Comparison of ENCODE assay signal across 22 cellular contexts in the genomic region with DNA sequence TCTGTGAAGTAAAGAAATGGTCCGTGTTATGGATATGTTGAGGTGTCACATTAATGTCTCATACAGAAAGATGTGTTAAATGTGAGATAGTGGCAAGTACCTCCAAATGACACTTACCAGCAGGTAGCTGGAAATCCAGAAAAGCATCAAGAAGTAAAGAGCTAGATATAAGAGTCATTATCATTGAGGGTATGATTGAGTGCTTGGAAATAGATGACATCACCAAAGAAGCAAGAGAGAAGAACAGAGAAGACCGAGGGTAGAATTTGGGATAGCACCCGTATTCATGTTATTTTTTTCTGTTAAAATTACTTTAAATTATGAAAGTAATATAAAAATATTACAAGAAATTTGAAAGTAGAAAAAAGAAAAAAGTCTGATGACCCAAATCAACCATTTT. TPM values are rescaled to one million over a fixed set of nuclear protein-coding genes. Genes with fewer than 3 reads are reported as not detected.
DNase-seq lines count a peak whose midpoint lies in the region; ATAC-seq, FAIRE-seq and TF ChIP-seq lines count a peak whose summit lies in the region.
"Had no signal": no experiment of that assay in that cellular context is flagged by ENCODE, and none has a peak within 500 bp of the region (broad histone marks: within the 10 kb centered on the region; RNA-seq: fewer than 3 reads in every experiment).

No MANE protein-coding gene starts in this region.

- DNase-seq in HepG2 (ENCODE audit: low spot score) (no peak), right lobe of liver (no peak), frontal cortex (ENCODE audit: low spot score in 2 of 2) (no peak), pancreas (no peak), SK-N-DZ (ENCODE audit: low spot score) (no peak), mesenchymal stem cell (no peak)
- DNase-seq: AML-193; Caco-2; Calu3; CD4-positive, alpha-beta T cell; CD8-positive, alpha-beta T cell; DMS79 treated with DMSO at 0.1 percent for 48 hours; GF-D8 had no signal

- H3K9ac ChIP-seq in HepG2 (ENCODE audit: insufficient read depth, low read depth, low read length) (no peak overlapping the region), mesenchymal stem cell (ENCODE audit: low read length) (no peak overlapping the region)
- H3K9ac ChIP-seq: BLaER1 treated with 17β-estradiol and CSF1 and Interleukin-3, amounts not matched to agents 10 nM and 100 nM had no signal

- H3K4me3 ChIP-seq in HepG2 (replicated peaks in 1 of 3; ENCODE audit: insufficient read depth in 1 of 3, low read depth in 2 of 3, low read length in 3 of 3) (no peak overlapping the region), right lobe of liver (no peak overlapping the region), pancreas (no peak overlapping the region), mesenchymal stem cell (ENCODE audit: insufficient read depth in 1 of 2, low read depth in 1 of 2, low read length in 2 of 2) (no peak overlapping the region)
- H3K4me3 ChIP-seq: A549; BLaER1 treated with 17β-estradiol and CSF1 and Interleukin-3, amounts not matched to agents 10 nM and 100 nM had no signal

- TF ChIP-seq POLR2A in HepG2 (IDR thresholded peaks at IDR 0.05; ENCODE audit: insufficient read depth in 1 of 2, low read depth in 2 of 2, low read length in 2 of 2), result no peak
- no peak for TF ChIP-seq POLR2A in right lobe of liver (IDR thresholded peaks at IDR 0.05)

- in situ Hi-C loops in HepG2 (cut with HindIII; ENCODE audit: extremely low pct_ligation_motif_present, low pct_unique_long_range_greater_than_20kb), result no loop called here

- no peak overlapping the region for H3K18ac ChIP-seq in mesenchymal stem cell (ENCODE audit: low read depth in 1 of 2, low read length in 2 of 2)

- BruUV-seq in HepG2 (replicated peaks; lab: Mats Ljungman, UMichigan), result no TSS peak

- no peak overlapping the region for H4K91ac ChIP-seq in mesenchymal stem cell (ENCODE audit: low read length)

- no peak overlapping the region for H3K27ac ChIP-seq in HepG2 (ENCODE audit: extremely low read length, insufficient read depth, low read length)
- no peak overlapping the region for H3K27ac ChIP-seq in right lobe of liver
- H3K27ac ChIP-seq in pancreas, result no peak overlapping the region
- H3K27ac ChIP-seq in mesenchymal stem cell (ENCODE audit: low read length, poor library complexity, severe bottlenecking), result no peak overlapping the region
- H3K27ac ChIP-seq: 22Rv1; A549; BLaER1 treated with 17β-estradiol and CSF1 and Interleukin-3, amounts not matched to agents 10 nM and 100 nM; C4-2B had no signal

- H2BK5ac ChIP-seq in mesenchymal stem cell (ENCODE audit: low read depth, low read length, poor library complexity, severe bottlenecking), result no peak overlapping the region

- H4K20me1 ChIP-seq in HepG2 (ENCODE audit: insufficient read depth, low read length), result no peaks in the 10 kb centered on the region
- H4K20me1 ChIP-seq: BLaER1 treated with 17β-estradiol and CSF1 and Interleukin-3, amounts not matched to agents 10 nM and 100 nM had no signal

- TF ChIP-seq RAD21 in HepG2 (CRISPR knock-in tag; IDR thresholded peaks at IDR 0.05), result no peak

- no peak overlapping the region for H3K4ac ChIP-seq in mesenchymal stem cell (ENCODE audit: low read depth in 1 of 2, low read length in 2 of 2)

- no peak overlapping the region for H2BK12ac ChIP-seq in mesenchymal stem cell (ENCODE audit: low read length in 2 of 2)

- H3K36me3 ChIP-seq in HepG2 (replicated peaks in 1 of 2; ENCODE audit: control insufficient read depth in 1 of 2, insufficient read depth in 2 of 2, low read length in 2 of 2), result no peaks in the 10 kb centered on the region
- no peaks in the 10 kb centered on the region for H3K36me3 ChIP-seq in right lobe of liver
- H3K36me3 ChIP-seq in pancreas, result no peaks in the 10 kb centered on the region
- H3K36me3 ChIP-seq in mesenchymal stem cell (ENCODE audit: control insufficient read depth in 1 of 2, insufficient read depth in 2 of 2, low read depth in 1 of 2, low read length in 2 of 2), result no peaks in the 10 kb centered on the region
- H3K36me3 ChIP-seq: BLaER1 treated with 17β-estradiol and CSF1 and Interleukin-3, amounts not matched to agents 10 nM and 100 nM had no signal

- H3K4me1 ChIP-seq in HepG2 (ENCODE audit: insufficient read depth, low read length) (peaks cover 15% of the 10 kb centered on the region; the same call in 1 of the 2 replicates), right lobe of liver (no peaks in the 10 kb centered on the region), pancreas (no peaks in the 10 kb centered on the region), mesenchymal stem cell (ENCODE audit: control insufficient read depth, insufficient read depth, low read depth, low read length) (no peaks in the 10 kb centered on the region)
- H3K4me1 ChIP-seq: A549; BLaER1 treated with 17β-estradiol and CSF1 and Interleukin-3, amounts not matched to agents 10 nM and 100 nM; Caco-2 had no signal

- H3K14ac ChIP-seq in mesenchymal stem cell (ENCODE audit: low read length in 2 of 2), result no peak overlapping the region

- ATAC-seq in HepG2 (no peak), right lobe of liver (no peak), pancreas (no peak)
- ATAC-seq: A549; CD8-positive, alpha-beta T cell had no signal

- POLR2A ChIA-PET in HepG2 (lab: Yijun Ruan, JAX), result no interaction called here

- H3K27me3 ChIP-seq in HepG2 (ENCODE audit: control insufficient read depth in 1 of 2, insufficient read depth in 2 of 2, low read length in 2 of 2), result no peaks in the 10 kb centered on the region
- no peaks in the 10 kb centered on the region for H3K27me3 ChIP-seq in right lobe of liver
- H3K27me3 ChIP-seq in pancreas, result peaks cover 0 to 10% (median 0%) of the 10 kb centered on the region in 4 donors
- peaks cover 0 to 50% of the 10 kb centered on the region in 2 experiments for H3K27me3 ChIP-seq in mesenchymal stem cell (ENCODE audit: control insufficient read depth in 1 of 2, insufficient read depth in 1 of 2, low read length in 2 of 2)

- no peaks in the 10 kb centered on the region for H3K79me1 ChIP-seq in mesenchymal stem cell (replicated peaks; ENCODE audit: low read length, poor library complexity, severe bottlenecking)

- H3K23ac ChIP-seq in mesenchymal stem cell (ENCODE audit: low read length in 2 of 2), result no peak overlapping the region

- H2AFZ ChIP-seq in HepG2 (ENCODE audit: low read length), result no peak overlapping the region
- H2AFZ ChIP-seq in mesenchymal stem cell (ENCODE audit: low read depth, low read length), result no peak overlapping the region

- H3K9me3 ChIP-seq in HepG2 (ENCODE audit: low read length), result no peaks in the 10 kb centered on the region
- no peaks in the 10 kb centered on the region for H3K9me3 ChIP-seq in right lobe of liver
- no peaks in the 10 kb centered on the region for H3K9me3 ChIP-seq in pancreas
- no peaks in the 10 kb centered on the region for H3K9me3 ChIP-seq in mesenchymal stem cell (ENCODE audit: control insufficient read depth, low read length)
- H3K9me3 ChIP-seq: A549; BLaER1 treated with 17β-estradiol and CSF1 and Interleukin-3, amounts not matched to agents 10 nM and 100 nM; Caco-2 had no signal

- H2BK15ac ChIP-seq in mesenchymal stem cell (ENCODE audit: low read depth, poor library complexity, severe bottlenecking), result no peak overlapping the region

- no peak overlapping the region for H2AK5ac ChIP-seq in mesenchymal stem cell (ENCODE audit: low read length, severe bottlenecking)

- 2% methylated on average over 3 of the region's 3 CpGs for WGBS in HepG2 (ENCODE audit: low lambda C conversion rate)
- WGBS in right lobe of liver (ENCODE audit: insufficient coverage, low coverage, low lambda C conversion rate, missing lambda C conversion rate), result 67% methylated on average over 3 of the region's 3 CpGs
- 51 to 70% methylated on average over 3 of the region's 3 CpGs for WGBS in pancreas, 2 donors
- 64% methylated on average over 1 of the region's 3 CpGs for WGBS in mesenchymal stem cell

- H3K4me2 ChIP-seq in HepG2 (ENCODE audit: low read depth, low read length), result no peak overlapping the region
- H3K4me2 ChIP-seq in mesenchymal stem cell (ENCODE audit: low read length, poor library complexity, severe bottlenecking), result no peak overlapping the region
- H3K4me2 ChIP-seq: A549; BLaER1 treated with 17β-estradiol and CSF1 and Interleukin-3, amounts not matched to agents 10 nM and 100 nM had no signal

- no peak overlapping the region for H4K8ac ChIP-seq in mesenchymal stem cell (ENCODE audit: low read length)

- no peaks in the 10 kb centered on the region for H3K79me2 ChIP-seq in HepG2 (ENCODE audit: insufficient read depth, low read length)

- intact Hi-C loops in HepG2 (cut with micrococcal nuclease; ENCODE audit: unreplicated experiment) (no loop called here), right lobe of liver (cut with DNase I) (no loop called here), pancreas (cut with DNase I) (no loop called here)

- TF ChIP-seq CTCF in HepG2 (CRISPR knock-in tag; IDR thresholded peaks at IDR 0.05) (no peak), right lobe of liver (IDR thresholded peaks at IDR 0.05) (no peak), pancreas (IDR thresholded peaks at IDR 0.05) (no peak)

- FAIRE-seq in HepG2 (lab: Jason Lieb, UNC) (no peak), frontal cortex (lab: Jason Lieb, UNC) (peak; percentile 37), pancreas (lab: Jason Lieb, UNC) (peak; percentile 67)
- FAIRE-seq: A549, D721Med, G401.6, GM12891, GM19239 had no signal

- TF ChIP-seq EP300 in HepG2 (IDR thresholded peaks at IDR 0.05; ENCODE audit: low read depth in 2 of 2, low read length in 2 of 2), result no peak
- TF ChIP-seq EP300 in HepG2 (CRISPR knock-in tag; IDR thresholded peaks at IDR 0.05; ENCODE audit: borderline replicate concordance), result no peak

- H2BK120ac ChIP-seq in mesenchymal stem cell (ENCODE audit: low read depth, low read length), result no peak overlapping the region

- CTCF ChIA-PET in HepG2 (lab: Yijun Ruan, JAX; ENCODE audit: low intra/inter-chr PET ratio, low total read pairs), result no interaction called here

RNA-seq across cellular contexts. Expression of gene EDA, which starts 15.7 kb away (rescaled TPM):
- total RNA-seq in HepG2 (2016; rRNA removed; fragmentation: Illumina TruSeq; extraction: Trizol), result 6.4 and 8.8 TPM in 2 replicates
- total RNA-seq in HepG2 (2016; cell fraction: cytosol; rRNA removed; fragmentation: Illumina TruSeq; extraction: Trizol; ENCODE audit: low read depth), result 1.6 and 1.9 TPM in 2 replicates
- total RNA-seq in HepG2 (2016; cell fraction: insoluble cytoplasmic fraction; rRNA removed; fragmentation: Illumina TruSeq; extraction: Trizol), result 5.4 and 9.3 TPM in 2 replicates
- 4.2 and 5.0 TPM in 2 replicates for total RNA-seq in HepG2 (2016; cell fraction: membrane; rRNA removed; fragmentation: Illumina TruSeq; extraction: Trizol)
- 22.2 and 23.4 TPM in 2 replicates for total RNA-seq in HepG2 (2016; cell fraction: nucleus; rRNA removed; fragmentation: Illumina TruSeq; extraction: Trizol)
- polyA plus RNA-seq in HepG2 (2011; rRNA removed), result 10.7 and 11.2 TPM in 2 replicates
- polyA plus RNA-seq in HepG2 (2011; cell fraction: cytosol; rRNA removed), result 9.2 and 10.5 TPM in 2 replicates
- 13.5 and 13.9 TPM in 2 replicates for polyA plus RNA-seq in HepG2 (2011; cell fraction: nucleus; rRNA removed)
- polyA plus RNA-seq in HepG2 (2012), result 5.6 and 8.4 TPM in 2 replicates
- polyA plus RNA-seq in HepG2 (2016; cell fraction: cytosol; fragmentation: Illumina TruSeq; extraction: Trizol; ENCODE audit: low read depth), result 1.1 and 2.0 TPM in 2 replicates
- polyA plus RNA-seq in HepG2 (2016; cell fraction: insoluble cytoplasmic fraction; fragmentation: Illumina TruSeq; extraction: Trizol; ENCODE audit: low read depth), result 5.6 and 5.9 TPM in 2 replicates
- 2.6 and 2.9 TPM in 2 replicates for polyA plus RNA-seq in HepG2 (2016; cell fraction: membrane; fragmentation: Illumina TruSeq; extraction: Trizol; ENCODE audit: low read depth)
- polyA plus RNA-seq in HepG2 (2016; cell fraction: nucleus; fragmentation: Illumina TruSeq; extraction: Trizol; ENCODE audit: insufficient read depth, low read depth), result 17.2 and 17.3 TPM in 2 replicates
- polyA minus RNA-seq in HepG2 (2011; rRNA and poly(A)+ RNA removed; ENCODE audit: low replicate concordance), result 25.3 TPM in 1 of 2 replicates, not detected in the other
- polyA minus RNA-seq in HepG2 (2011; cell fraction: cytosol; rRNA and poly(A)+ RNA removed), result 8.9 and 12.0 TPM in 2 replicates
- 24.9 and 37.6 TPM in 2 replicates for polyA minus RNA-seq in HepG2 (2011; cell fraction: nucleus; rRNA and poly(A)+ RNA removed)
- 1 to 10 TPM; 1.7 to 2.7 (median 2.1) TPM for total RNA-seq in right lobe of liver
- total RNA-seq in frontal cortex, result 2.0 TPM
- total RNA-seq in pancreas, result 1 to 10 TPM; 3.6 to 5.1 (median 3.9) TPM
- 1 to 10 TPM; 1.7 to 1.9 TPM for polyA plus RNA-seq in pancreas
- polyA plus RNA-seq in SK-N-DZ (2014; cell fraction: cytosol; rRNA removed), result 0.67 and 1.1 TPM in 2 replicates
- 1.3 and 2.0 TPM in 2 replicates for polyA plus RNA-seq in SK-N-DZ (2014; cell fraction: nucleus; rRNA removed)
- 0.11 TPM for polyA plus RNA-seq in mesenchymal stem cell (2013, experiment 1 of 2)
- 0.07 TPM for polyA plus RNA-seq in mesenchymal stem cell (2013, experiment 2 of 2)
- total RNA-seq: A172 had no signal
